3 cellular contexts compared by ENCODE assay signal in genomic region chr7:76053461-76053860, GRCh38.
TF ChIP-seq lines count a peak whose summit lies in the region.

No MANE protein-coding gene starts in this region.

TF ChIP-seq in GM12891, 5 proteins besides CTCF, POLR2A, EP300 and RAD21:
- TF ChIP-seq PAX5 (IDR thresholded peaks at IDR 0.05; ENCODE audit: insufficient read depth, low read length, severe bottlenecking) (no peak), POLR2AphosphoS5 (IDR thresholded peaks at IDR 0.05; ENCODE audit: low read depth, low read length) (peak; percentile 36; the same call in 1 of the 2 replicates)
TF ChIP-seq in GM12891: peak in this region for 1.

TF ChIP-seq in GM12878, 131 proteins besides CTCF, POLR2A, EP300 and RAD21:
- TF ChIP-seq PBX3 (IDR thresholded peaks at IDR 0.05; ENCODE audit: insufficient replicate concordance, low read depth, low read length) (no peak), FOS (IDR thresholded peaks at IDR 0.05; ENCODE audit: borderline replicate concordance, extremely low read depth, insufficient read length) (no peak), RUNX3 (IDR thresholded peaks at IDR 0.05; ENCODE audit: low read length) (peak; percentile 37), BRCA1 (IDR thresholded peaks at IDR 0.05; ENCODE audit: low read depth, low read length) (no peak), NR2C1 (IDR thresholded peaks at IDR 0.05) (no peak)
TF ChIP-seq in GM12878: peak in this region for 1.

TF ChIP-seq in neural cell, 6 proteins besides CTCF, POLR2A, EP300 and RAD21:
- TF ChIP-seq SMC3 (conservative IDR thresholded peaks at IDR 0.05; ENCODE audit: poor library complexity) (no peak), EZH2 (IDR thresholded peaks at IDR 0.05; ENCODE audit: borderline replicate concordance, insufficient read depth, low read length, poor library complexity, severe bottlenecking) (no peak), POLR2AphosphoS5 (IDR thresholded peaks at IDR 0.05) (no peak), TAF1 (IDR thresholded peaks at IDR 0.05; ENCODE audit: low read depth) (no peak), MXI1 (conservative IDR thresholded peaks at IDR 0.05; ENCODE audit: poor library complexity, severe bottlenecking) (no peak)
- TF ChIP-seq, protein P1, sequence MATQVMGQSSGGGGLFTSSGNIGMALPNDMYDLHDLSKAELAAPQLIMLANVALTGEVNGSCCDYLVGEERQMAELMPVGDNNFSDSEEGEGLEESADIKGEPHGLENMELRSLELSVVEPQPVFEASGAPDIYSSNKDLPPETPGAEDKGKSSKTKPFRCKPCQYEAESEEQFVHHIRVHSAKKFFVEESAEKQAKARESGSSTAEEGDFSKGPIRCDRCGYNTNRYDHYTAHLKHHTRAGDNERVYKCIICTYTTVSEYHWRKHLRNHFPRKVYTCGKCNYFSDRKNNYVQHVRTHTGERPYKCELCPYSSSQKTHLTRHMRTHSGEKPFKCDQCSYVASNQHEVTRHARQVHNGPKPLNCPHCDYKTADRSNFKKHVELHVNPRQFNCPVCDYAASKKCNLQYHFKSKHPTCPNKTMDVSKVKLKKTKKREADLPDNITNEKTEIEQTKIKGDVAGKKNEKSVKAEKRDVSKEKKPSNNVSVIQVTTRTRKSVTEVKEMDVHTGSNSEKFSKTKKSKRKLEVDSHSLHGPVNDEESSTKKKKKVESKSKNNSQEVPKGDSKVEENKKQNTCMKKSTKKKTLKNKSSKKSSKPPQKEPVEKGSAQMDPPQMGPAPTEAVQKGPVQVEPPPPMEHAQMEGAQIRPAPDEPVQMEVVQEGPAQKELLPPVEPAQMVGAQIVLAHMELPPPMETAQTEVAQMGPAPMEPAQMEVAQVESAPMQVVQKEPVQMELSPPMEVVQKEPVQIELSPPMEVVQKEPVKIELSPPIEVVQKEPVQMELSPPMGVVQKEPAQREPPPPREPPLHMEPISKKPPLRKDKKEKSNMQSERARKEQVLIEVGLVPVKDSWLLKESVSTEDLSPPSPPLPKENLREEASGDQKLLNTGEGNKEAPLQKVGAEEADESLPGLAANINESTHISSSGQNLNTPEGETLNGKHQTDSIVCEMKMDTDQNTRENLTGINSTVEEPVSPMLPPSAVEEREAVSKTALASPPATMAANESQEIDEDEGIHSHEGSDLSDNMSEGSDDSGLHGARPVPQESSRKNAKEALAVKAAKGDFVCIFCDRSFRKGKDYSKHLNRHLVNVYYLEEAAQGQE (IDR thresholded peaks at IDR 0.05; ENCODE audit: borderline replicate concordance) = no peak
